ENCODE assay signal across 27 cellular contexts in genomic region chr4:7173821-7174220, GRCh38.
"Had no signal": no experiment of that assay in that cellular context is flagged by ENCODE, and none has a peak within 500 bp of the region (broad histone marks: within the 10 kb centered on the region; RNA-seq: fewer than 3 reads in every experiment).

No MANE protein-coding gene starts in this region.

- H3K4me1 ChIP-seq: gastrocnemius medialis, heart left ventricle, left lung, pancreas, right lobe of liver, stomach, testis, tibial nerve, upper lobe of left lung, uterus had no signal

- H3K27me3 ChIP-seq: dorsolateral prefrontal cortex, gastrocnemius medialis, heart left ventricle, hepatocyte, left lung, pancreas, right lobe of liver, stomach, testis, tibial nerve, upper lobe of left lung, uterus had no signal

- DNase-seq: effector CD8-positive, alpha-beta T cell; endodermal cell; foreskin fibroblast; gastrocnemius medialis; left cardiac atrium; mammary epithelial cell; mesendoderm; natural killer cell; occipital lobe; stimulated activated CD4-positive, alpha-beta T cell treated with anti-CD3 and anti-CD28 coated beads, Interleukin-2, amount 100 ng/mL, for 24 hours; stimulated activated CD4-positive, alpha-beta T cell treated with anti-CD3 and anti-CD28 coated beads, Interleukin-4, amount 100 ng/mL, for 24 hours; stimulated activated naive CD4-positive, alpha-beta T cell treated with Interleukin-2 at 50 U/mL for 16 hours; stomach; testis; upper lobe of left lung had no signal

- H3K27ac ChIP-seq: dorsolateral prefrontal cortex, epithelial cell of prostate, gastrocnemius medialis, heart left ventricle, hepatocyte, left lung, pancreas, right lobe of liver, stomach, testis, tibial nerve, upper lobe of left lung, uterus had no signal

- H3K4me3 ChIP-seq: dorsolateral prefrontal cortex, gastrocnemius medialis, heart left ventricle, hepatocyte, left lung, pancreas, right lobe of liver, stomach, testis, tibial nerve, upper lobe of left lung, uterus had no signal

- H3K4me1 Mint-ChIP-seq: endodermal cell had no signal

- H3K9me3 ChIP-seq: gastrocnemius medialis, pancreas, right lobe of liver, testis, uterus had no signal

- H3K36me3 ChIP-seq: gastrocnemius medialis, heart left ventricle, left lung, pancreas, right lobe of liver, stomach, tibial nerve, upper lobe of left lung, uterus had no signal

- H3K27ac Mint-ChIP-seq: endodermal cell; natural killer cell; progenitor cell of endocrine pancreas; stimulated activated effector memory CD8-positive, alpha-beta T cell treated with anti-CD3 and anti-CD28 coated beads, Interleukin-12 subunit alpha, Interleukin-12 subunit beta, amount 100 ng/mL, for 72 hours had no signal

- ATAC-seq: esophagus mucosa; gastrocnemius medialis; left cardiac atrium; left lung; natural killer cell; pancreas; right lobe of liver; stimulated activated effector memory CD8-positive, alpha-beta T cell treated with anti-CD3 and anti-CD28 coated beads, Interleukin-12 subunit alpha, Interleukin-12 subunit beta, amount 100 ng/mL, for 72 hours had no signal

- H3K9me3 Mint-ChIP-seq: endodermal cell; natural killer cell; stimulated activated effector memory CD8-positive, alpha-beta T cell treated with anti-CD3 and anti-CD28 coated beads, Interleukin-12 subunit alpha, Interleukin-12 subunit beta, amount 100 ng/mL, for 72 hours had no signal

- H3K4me3 Mint-ChIP-seq: endodermal cell; natural killer cell; stimulated activated effector memory CD8-positive, alpha-beta T cell treated with anti-CD3 and anti-CD28 coated beads, Interleukin-12 subunit alpha, Interleukin-12 subunit beta, amount 100 ng/mL, for 72 hours had no signal

- H3K36me3 Mint-ChIP-seq: natural killer cell; stimulated activated effector memory CD8-positive, alpha-beta T cell treated with anti-CD3 and anti-CD28 coated beads, Interleukin-12 subunit alpha, Interleukin-12 subunit beta, amount 100 ng/mL, for 72 hours had no signal
